Comparison of ENCODE assay signal across 18 cellular contexts in the genomic region with DNA sequence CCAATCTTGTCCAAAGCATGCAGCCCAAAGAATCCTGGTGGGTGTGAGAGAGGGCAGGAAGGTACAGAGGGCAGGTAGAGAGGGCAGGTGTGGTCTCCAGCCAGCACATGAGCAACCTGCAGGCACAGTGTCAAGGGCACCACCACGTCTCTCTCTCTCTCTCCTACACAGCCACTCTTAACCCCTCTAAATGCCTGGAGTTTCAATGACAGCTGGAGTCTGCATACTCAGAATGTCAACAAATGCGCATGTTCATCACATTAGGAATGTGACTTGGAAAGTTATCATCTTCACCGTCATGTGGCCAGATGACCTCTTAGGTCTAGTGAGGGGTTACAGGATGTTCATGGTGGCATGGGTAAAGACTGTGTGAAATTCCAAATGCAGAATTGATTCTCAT.
DNase-seq lines count a peak whose midpoint lies in the region; ATAC-seq and TF ChIP-seq lines count a peak whose summit lies in the region.
"Had no signal": no experiment of that assay in that cellular context is flagged by ENCODE, and none has a peak within 500 bp of the region (broad histone marks: within the 10 kb centered on the region; RNA-seq: fewer than 3 reads in every experiment).

No MANE protein-coding gene starts in this region.

- H3K9me3 Mint-ChIP-seq in GM23338 (peaks cover 5% of the 10 kb centered on the region; the same call in 1 of the 3 replicates), glutamatergic neuron (ENCODE audit: unreplicated experiment) (peaks cover 1% of the 10 kb centered on the region)
- H3K9me3 Mint-ChIP-seq in stimulated activated effector memory CD8-positive, alpha-beta T cell treated with anti-CD3 and anti-CD28 coated beads, Interleukin-12 subunit alpha, Interleukin-12 subunit beta, amount 100 ng/mL, for 72 hours, result peaks cover 7% of the 10 kb centered on the region
- H3K9me3 Mint-ChIP-seq: CD4-positive, alpha-beta T cell; HFFc6 had no signal

- H3K27ac Mint-ChIP-seq in GM23338, result peak overlapping the region; percentile 68
- H3K27ac Mint-ChIP-seq in stimulated activated effector memory CD8-positive, alpha-beta T cell treated with anti-CD3 and anti-CD28 coated beads, Interleukin-12 subunit alpha, Interleukin-12 subunit beta, amount 100 ng/mL, for 72 hours, result no peak overlapping the region
- H3K27ac Mint-ChIP-seq in glutamatergic neuron (ENCODE audit: unreplicated experiment), result no peak overlapping the region
- H3K27ac Mint-ChIP-seq: CD4-positive, alpha-beta T cell; HFFc6 had no signal

- H2AFZ ChIP-seq in GM23338, result no peak overlapping the region
- H2AFZ ChIP-seq: GM23248 had no signal

- peaks cover 30% of the 10 kb centered on the region for H3K4me1 ChIP-seq in GM23338 (ENCODE audit: insufficient read depth)
- H3K4me1 ChIP-seq in SJCRH30, result no peaks in the 10 kb centered on the region
- H3K4me1 ChIP-seq in iPS DF 6.9 (ENCODE audit: control insufficient read depth, insufficient read depth, low read length), result peaks cover 4% of the 10 kb centered on the region; the same call in 1 of the 2 replicates
- H3K4me1 ChIP-seq: BLaER1 treated with 17β-estradiol and CSF1 and Interleukin-3, amounts not matched to agents 10 nM and 100 nM had no signal

- H3K36me3 ChIP-seq in GM23338 (ENCODE audit: insufficient read depth) (no peaks in the 10 kb centered on the region), SJCRH30 (peaks cover 8% of the 10 kb centered on the region), iPS DF 6.9 (ENCODE audit: control insufficient read depth, insufficient read depth, low read length) (no peaks in the 10 kb centered on the region)
- H3K36me3 ChIP-seq: BLaER1 treated with 17β-estradiol and CSF1 and Interleukin-3, amounts not matched to agents 10 nM and 100 nM had no signal

- no peaks in the 10 kb centered on the region for H3K79me2 ChIP-seq in GM23338 (replicated peaks; ENCODE audit: insufficient read depth)

- H3K27ac ChIP-seq in GM23338 (ENCODE audit: low read depth) (no peak overlapping the region), SJCRH30 (no peak overlapping the region), iPS DF 6.9 (ENCODE audit: low read length) (no peak overlapping the region)
- H3K27ac ChIP-seq: 22Rv1; BLaER1 treated with 17β-estradiol and CSF1 and Interleukin-3, amounts not matched to agents 10 nM and 100 nM; GM23248 had no signal

- no peaks in the 10 kb centered on the region for H4K20me1 ChIP-seq in GM23338 (replicated peaks; ENCODE audit: insufficient read depth)
- H4K20me1 ChIP-seq: BLaER1 treated with 17β-estradiol and CSF1 and Interleukin-3, amounts not matched to agents 10 nM and 100 nM had no signal

- peak; percentile 40 for ATAC-seq in GM23338
- peak; percentile 26 for ATAC-seq in stimulated activated effector memory CD8-positive, alpha-beta T cell treated with anti-CD3 and anti-CD28 coated beads, Interleukin-12 subunit alpha, Interleukin-12 subunit beta, amount 100 ng/mL, for 72 hours
- no peak for ATAC-seq in HG03439 (IDR thresholded peaks at IDR 0.05; ENCODE audit: unreplicated experiment)
- ATAC-seq: GM12878 had no signal

- no peak overlapping the region for H3K4me3 ChIP-seq in GM23338
- no peak overlapping the region for H3K4me3 ChIP-seq in SJCRH30
- no peak overlapping the region for H3K4me3 ChIP-seq in iPS DF 6.9 (ENCODE audit: low read length)
- H3K4me3 ChIP-seq: BLaER1 treated with 17β-estradiol and CSF1 and Interleukin-3, amounts not matched to agents 10 nM and 100 nM; GM12878; GM23248 had no signal

- peaks cover 7% of the 10 kb centered on the region; the same call in 1 of the 2 replicates for H3K9me2 ChIP-seq in GM23338 (ENCODE audit: insufficient read depth)

- H3F3A ChIP-seq in GM23338 (replicated peaks; ENCODE audit: low read depth), result no peaks in the 10 kb centered on the region

- TF ChIP-seq CTCF in GM23338 (conservative IDR thresholded peaks at IDR 0.05; ENCODE audit: low read depth in 2 of 2) (no peak), glutamatergic neuron (IDR thresholded peaks at IDR 0.05; ENCODE audit: partially characterized antibody, unreplicated experiment) (no peak)

- H3K36me3 Mint-ChIP-seq in GM23338 (ENCODE audit: low read depth), result peaks cover 9% of the 10 kb centered on the region
- no peaks in the 10 kb centered on the region for H3K36me3 Mint-ChIP-seq in stimulated activated effector memory CD8-positive, alpha-beta T cell treated with anti-CD3 and anti-CD28 coated beads, Interleukin-12 subunit alpha, Interleukin-12 subunit beta, amount 100 ng/mL, for 72 hours
- no peaks in the 10 kb centered on the region for H3K36me3 Mint-ChIP-seq in glutamatergic neuron (ENCODE audit: unreplicated experiment)

- no CpG with 5 or more reads among the region's 3 CpGs for WGBS in iPS DF 6.9 (ENCODE audit: insufficient coverage, insufficient read length)

- H3K4me1 Mint-ChIP-seq in GM23338 (peaks cover 36% of the 10 kb centered on the region), glutamatergic neuron (ENCODE audit: low read depth, unreplicated experiment) (peaks cover 17% of the 10 kb centered on the region)
- no peaks in the 10 kb centered on the region for H3K4me1 Mint-ChIP-seq in stimulated activated effector memory CD8-positive, alpha-beta T cell treated with anti-CD3 and anti-CD28 coated beads, Interleukin-12 subunit alpha, Interleukin-12 subunit beta, amount 100 ng/mL, for 72 hours

- DNase-seq in GM23338 (ENCODE audit: low spot score), result peak; percentile 40
- peak; percentile 3 to 18 for DNase-seq in SJCRH30
- peak; percentile 9 for DNase-seq in iPS DF 6.9 (ENCODE audit: low read depth, low spot score)
- no peak for DNase-seq in stimulated activated effector memory CD8-positive, alpha-beta T cell treated with anti-CD3 and anti-CD28 coated beads, Interleukin-12 subunit alpha, Interleukin-12 subunit beta, amount 100 ng/mL, for 72 hours (ENCODE audit: low spot score in 2 of 2)
- no peak for DNase-seq in glutamatergic neuron
- no peak for DNase-seq in NCI-H146 (lab: John Stamatoyannopoulos, UW)
- DNase-seq in cerebellum (ENCODE audit: low spot score), result no peak
- DNase-seq: AML-193; Calu3; CD4-positive, alpha-beta T cell; DMS 273 treated with DMSO at 0.1 percent for 48 hours; GM23248; HCEC 1CT; HFFc6 had no signal

- no peaks in the 10 kb centered on the region for H3K27me3 Mint-ChIP-seq in GM23338 (ENCODE audit: insufficient read depth, low read depth, poor library complexity)
- peaks cover 3% of the 10 kb centered on the region for H3K27me3 Mint-ChIP-seq in glutamatergic neuron (ENCODE audit: unreplicated experiment)

- no peaks in the 10 kb centered on the region for H3K27me3 ChIP-seq in GM23338 (ENCODE audit: insufficient read depth)
- no peaks in the 10 kb centered on the region for H3K27me3 ChIP-seq in SJCRH30
- H3K27me3 ChIP-seq in iPS DF 6.9 (ENCODE audit: control insufficient read depth, insufficient read depth, low read length), result no peaks in the 10 kb centered on the region
- H3K27me3 ChIP-seq: BLaER1 treated with 17β-estradiol and CSF1 and Interleukin-3, amounts not matched to agents 10 nM and 100 nM had no signal

- H3K9me3 ChIP-seq in SJCRH30 (replicated peaks) (0 out of 2 replicates have a peak, but pooled peaks cover 4% of the 10 kb centered on the region), iPS DF 6.9 (ENCODE audit: control insufficient read depth, insufficient read depth, low read length) (no peaks in the 10 kb centered on the region)

- H3K4me3 Mint-ChIP-seq in GM23338, result peak overlapping the region; percentile 13; the same call in 2 of the 3 replicates
- no peak overlapping the region for H3K4me3 Mint-ChIP-seq in stimulated activated effector memory CD8-positive, alpha-beta T cell treated with anti-CD3 and anti-CD28 coated beads, Interleukin-12 subunit alpha, Interleukin-12 subunit beta, amount 100 ng/mL, for 72 hours
- H3K4me3 Mint-ChIP-seq in glutamatergic neuron (ENCODE audit: unreplicated experiment), result no peak overlapping the region
- H3K4me3 Mint-ChIP-seq: CD4-positive, alpha-beta T cell; HFFc6 had no signal

- peak overlapping the region; percentile 43; the same call in 1 of the 2 replicates for H3K4me2 ChIP-seq in GM23338
- H3K4me2 ChIP-seq: BLaER1 treated with 17β-estradiol and CSF1 and Interleukin-3, amounts not matched to agents 10 nM and 100 nM had no signal

Comparison
In these comparisons a context has a peak if more than half of its experiments do, and no peak if none do; other contexts are left out.
1. DNase-seq: peak in GM23338 (single experiment), SJCRH30 (2 of 2) and iPS DF 6.9 (single experiment); none in stimulated activated effector memory CD8-positive, alpha-beta T cell treated with anti-CD3 and anti-CD28 coated beads, Interleukin-12 subunit alpha, Interleukin-12 subunit beta, amount 100 ng/mL, for 72 hours (0 of 2), glutamatergic neuron (single experiment), NCI-H146 (single experiment) and cerebellum (single experiment).